Comparison of ENCODE assay signal across 20 cellular contexts in genomic region chr14:96135285-96135684, GRCh38.
DNase-seq lines count a peak whose midpoint lies in the region; ATAC-seq and TF ChIP-seq lines count a peak whose summit lies in the region.
"Had no signal": no experiment of that assay in that cellular context is flagged by ENCODE, and none has a peak within 500 bp of the region (broad histone marks: within the 10 kb centered on the region; RNA-seq: fewer than 3 reads in every experiment).

No MANE protein-coding gene starts in this region.

- H3K4me1 ChIP-seq in heart right ventricle (peaks cover 0 to 7% (median 0%) of the 10 kb centered on the region in 9 donors), vagina (no peaks in the 10 kb centered on the region)
- H3K4me1 ChIP-seq: BE2C, tibial nerve had no signal

- TF ChIP-seq POLR2A in vagina (IDR thresholded peaks at IDR 0.05), result no peak

- intact Hi-C loops in heart right ventricle (cut with DNase I) (no loop called here), left ventricle myocardium superior (cut with micrococcal nuclease) (no loop called here), vagina (cut with DNase I) (no loop called here)

- WGBS in heart right ventricle, 2 donors, result 39 to 52% methylated on average over 8 of the region's 8 CpGs

- DNase-seq in heart right ventricle (peak in 1 of 2 donors; percentile 28), left ventricle myocardium superior (no peak), choroid plexus epithelial cell (ENCODE audit: low read depth) (peak; percentile 61), omental fat pad (ENCODE audit: low spot score) (no peak), vagina (ENCODE audit: extremely low spot score in 2 of 2) (peak in 1 of 2 donors; percentile 81), NCI-H748 (lab: John Stamatoyannopoulos, UW; ENCODE audit: unreplicated experiment) (no peak), midbrain (lab: John Stamatoyannopoulos, UW) (no peak)
- no peak for DNase-seq in activated CD4-positive, alpha-beta T cell treated with anti-CD3 and anti-CD28 coated beads for 4 hours
- DNase-seq: BE2C; brain microvascular endothelial cell; COR-L47; glutamatergic neuron; NCI-H1417; NCI-H2107; NCI-H446 treated with DMSO at 0.1 percent for 48 hours; stimulated activated CD4-positive, alpha-beta T cell treated with anti-CD3 and anti-CD28 coated beads, Interleukin-4, amount 100 ng/mL, for 24 hours had no signal

- H3K9me3 ChIP-seq in heart right ventricle (peaks cover 0 to 27% (median 9%) of the 10 kb centered on the region in 11 donors), vagina (no peaks in the 10 kb centered on the region)
- H3K9me3 ChIP-seq: BE2C had no signal

- ATAC-seq in heart right ventricle, result peak in 5 of 8 donors; percentile 62 to 86 (median 65)
- ATAC-seq in left ventricle myocardium superior, result no peak
- peak; percentile 18 for ATAC-seq in omental fat pad (ENCODE audit: low FRiP score)
- ATAC-seq: GM23338, Panc1 had no signal

- H3K36me3 ChIP-seq in heart right ventricle (no peaks in the 10 kb centered on the region), vagina (no peaks in the 10 kb centered on the region)
- H3K36me3 ChIP-seq: BE2C, brain microvascular endothelial cell, tibial nerve had no signal

- H3K4me3 ChIP-seq in heart right ventricle (no peak overlapping the region), choroid plexus epithelial cell (ENCODE audit: low read depth, low read length) (no peak overlapping the region), vagina (no peak overlapping the region)
- H3K4me3 ChIP-seq: coronary artery, GM23338, tibial nerve had no signal

- TF ChIP-seq CTCF in heart right ventricle (IDR thresholded peaks at IDR 0.05) (no peak), choroid plexus epithelial cell (conservative IDR thresholded peaks at IDR 0.05; ENCODE audit: low read depth, low read length) (no peak), omental fat pad (IDR thresholded peaks at IDR 0.05) (no peak), vagina (IDR thresholded peaks at IDR 0.05) (no peak)

- peaks cover 0 to 11% (median 0%) of the 10 kb centered on the region in 7 donors for H3K27me3 ChIP-seq in heart right ventricle
- no peaks in the 10 kb centered on the region for H3K27me3 ChIP-seq in vagina
- H3K27me3 ChIP-seq: BE2C, brain microvascular endothelial cell, tibial nerve had no signal

- H3K27ac ChIP-seq in heart right ventricle (peak overlapping the region in 3 of 10 donors; percentile 36 to 40 (median 38)), vagina (peak overlapping the region; percentile 35)
- H3K27ac ChIP-seq: brain microvascular endothelial cell had no signal
